8 cellular contexts compared by ENCODE assay signal in the genomic region with DNA sequence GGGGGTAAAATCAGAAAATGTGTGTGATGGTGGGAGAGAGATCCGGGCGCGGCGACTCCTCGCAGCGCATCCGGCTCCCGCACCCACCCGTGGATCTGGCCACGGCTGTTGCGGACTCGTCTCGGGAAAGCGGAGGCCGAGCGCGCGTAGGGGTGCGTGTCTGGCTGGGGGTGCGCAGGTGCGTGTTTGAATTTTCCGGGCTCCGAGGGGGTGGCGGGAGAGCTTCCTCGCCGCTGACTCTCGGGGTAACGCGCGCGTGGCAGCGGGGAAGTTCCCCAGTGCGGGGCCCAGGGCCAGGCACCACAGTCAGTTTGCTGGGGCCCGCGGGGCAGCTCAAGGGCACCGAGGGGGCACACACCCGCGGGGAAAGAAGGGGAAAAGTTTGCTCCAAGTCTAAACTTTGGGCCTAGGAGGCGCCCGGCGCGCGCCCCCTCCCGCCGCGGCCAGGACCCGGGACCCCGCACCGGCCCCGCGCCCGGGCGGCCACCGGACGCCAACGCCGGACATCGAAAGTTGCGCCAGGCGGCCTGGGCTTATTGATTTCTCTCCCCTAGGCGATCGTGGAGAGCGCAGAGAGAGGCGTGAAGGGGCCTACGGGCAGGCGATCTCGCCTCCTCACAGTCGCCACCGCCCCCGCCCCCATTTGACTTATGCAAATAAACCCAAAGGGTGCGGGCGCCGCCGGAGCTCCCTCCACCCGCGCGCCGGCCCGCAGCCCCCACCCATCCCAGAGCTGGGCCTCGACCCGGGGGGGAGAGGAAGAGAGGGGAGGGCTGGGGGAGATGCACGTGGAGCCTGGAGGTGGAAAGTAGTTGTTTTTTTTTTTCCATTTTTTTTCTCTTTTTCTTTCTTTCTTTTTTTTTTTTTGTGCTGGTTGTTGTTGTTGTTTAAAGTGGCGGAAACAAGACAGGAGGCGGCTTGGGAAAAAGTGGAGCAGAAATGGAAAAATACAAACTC. TPM values are rescaled to one million over a fixed set of nuclear protein-coding genes. Genes with fewer than 3 reads are reported as not detected.
DNase-seq lines count a peak whose midpoint lies in the region; ATAC-seq and TF ChIP-seq lines count a peak whose summit lies in the region.

No MANE protein-coding gene starts in this region.

- no peaks in the 10 kb centered on the region for H3K36me3 ChIP-seq in breast epithelium

- peak overlapping the region; percentile 100 for H3K27ac ChIP-seq in VCaP
- peak overlapping the region; percentile 98 to 99 for H3K27ac ChIP-seq in breast epithelium

- no peaks in the 10 kb centered on the region for H3K4me1 ChIP-seq in breast epithelium

- TF ChIP-seq CTCF in VCaP (conservative IDR thresholded peaks at IDR 0.05) (no peak), breast epithelium (IDR thresholded peaks at IDR 0.05) (no peak)

- ATAC-seq in GM21786 (IDR thresholded peaks at IDR 0.05; ENCODE audit: unreplicated experiment), result no peak

- intact Hi-C loops in breast epithelium (cut with DNase I; ENCODE audit: low total_unique reads), result loop anchor here (5.0 kb wide), 1 partner anchor 151 kb away; no protein-coding TSS in a partner anchor

- no peak for TF ChIP-seq POLR2A in breast epithelium (IDR thresholded peaks at IDR 0.05)

- H3K9me3 ChIP-seq in breast epithelium, result no peaks in the 10 kb centered on the region

- DNase-seq in G401 (ENCODE audit: low spot score), result peak; percentile 36
- peak; percentile 42 for DNase-seq in KG1 (lab: John Stamatoyannopoulos, UW)
- DNase-seq in breast epithelium (ENCODE audit: low spot score in 2 of 2), result peak; percentile 72 to 74
- DNase-seq in islet precursor cell, result peak; percentile 80
- DNase-seq in stimulated activated CD4-positive, alpha-beta T cell treated with anti-CD3 and anti-CD28 coated beads, Interleukin-12 subunit alpha, Interleukin-12 subunit beta, amount 100 ng/mL, for 4 hours, result peak; percentile 75
- DNase-seq in kidney glomerular epithelial cell (lab: John Stamatoyannopoulos, UW), result no peak

- H3K27me3 ChIP-seq in breast epithelium, result no peaks in the 10 kb centered on the region

- in situ Hi-C loops in G401 (cut with HindIII; ENCODE audit: low sequenced_read_pairs), result no loop called here

- H3K4me3 ChIP-seq in breast epithelium, result peak overlapping the region; percentile 60 to 95 (median 73)

RNA-seq across cellular contexts. Expression of a gene that starts 0.6 kb away (rescaled TPM):
- total RNA-seq in G401 (2014; rRNA removed; shearing (Covaris generic)), result 1.1 and 9.7 TPM in 2 replicates
- total RNA-seq in breast epithelium, result 100 to 1,000 TPM in 2 of 3 donors, 10 to 100 TPM in 1; 61.9 to 267 (median 146) TPM
